ENCODE assay signal across 8 cellular contexts in the genomic region with DNA sequence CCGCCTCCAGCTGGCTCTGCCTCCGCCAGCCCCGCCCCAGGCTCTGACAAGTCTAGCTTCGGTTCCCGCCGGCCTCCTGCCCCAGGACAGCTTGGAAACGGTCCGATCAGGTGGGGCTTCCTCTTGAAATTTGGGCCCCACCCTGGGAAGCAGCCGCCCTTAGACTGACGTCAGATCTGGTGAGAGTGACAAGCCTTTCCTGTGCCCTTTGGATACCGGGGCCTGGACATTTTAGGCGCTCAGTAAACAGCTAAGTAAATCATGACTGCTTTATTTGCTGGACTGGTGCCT. TPM values are rescaled to one million over a fixed set of nuclear protein-coding genes. Genes with fewer than 3 reads are reported as not detected.
DNase-seq lines count a peak whose midpoint lies in the region; ATAC-seq, FAIRE-seq and TF ChIP-seq lines count a peak whose summit lies in the region.

No MANE protein-coding gene starts in this region.

- no peaks in the 10 kb centered on the region for H3K36me3 ChIP-seq in A673 (ENCODE audit: insufficient read depth, low read length, poor library complexity, severe bottlenecking)
- H3K36me3 ChIP-seq in IMR-90 (ENCODE audit: control insufficient read depth, insufficient read depth, low read length), result no peaks in the 10 kb centered on the region
- no peaks in the 10 kb centered on the region for H3K36me3 ChIP-seq in muscle layer of duodenum (ENCODE audit: control insufficient read depth in 1 of 2, insufficient read depth in 2 of 2, low read length in 2 of 2)

- 0 out of 2 replicates have a peak overlapping the region, but pooled peaks have one; percentile 7 for H2BK120ac ChIP-seq in IMR-90 (ENCODE audit: low read depth, low read length)

- WGBS in IMR-90 (ENCODE audit: extremely low coverage in 2 of 2, insufficient read length in 1 of 2), 2 experiments, result 0% methylated on average over 12 of the region's 12 CpGs; no CpG with 5 or more reads in 1 of the 2 experiments

- no peak for FAIRE-seq in GM12892 (lab: Jason Lieb, UNC)

- in situ Hi-C loops in IMR-90 (cut with MboI; ENCODE audit: low sequenced_read_pairs), result no loop called here

- H3K4me1 ChIP-seq in A673 (ENCODE audit: insufficient read depth, low read length, poor library complexity, severe bottlenecking) (peaks cover 5% of the 10 kb centered on the region), IMR-90 (ENCODE audit: control insufficient read depth, insufficient read depth, low read length) (peaks cover 13% of the 10 kb centered on the region), muscle layer of duodenum (ENCODE audit: control insufficient read depth in 1 of 2, insufficient read depth in 2 of 2, low read length in 2 of 2) (peaks cover 17 to 28% of the 10 kb centered on the region in 2 donors)

- peak overlapping the region; percentile 41 for H3K56ac ChIP-seq in IMR-90 (ENCODE audit: extremely low read depth, insufficient read depth, low read length)

- H3K27ac ChIP-seq in A673 (ENCODE audit: low read depth, low read length, poor library complexity, severe bottlenecking), result peak overlapping the region; percentile 70
- peak overlapping the region; percentile 63 for H3K27ac ChIP-seq in IMR-90 (ENCODE audit: insufficient read depth, low read length)
- H3K27ac ChIP-seq in caudate nucleus (ENCODE audit: low read depth, low read length), result peak overlapping the region; percentile 96
- H3K27ac ChIP-seq in muscle layer of duodenum (ENCODE audit: low read length), result peak overlapping the region; percentile 89

- H4K5ac ChIP-seq in IMR-90 (ENCODE audit: low read depth, low read length), result peak overlapping the region; percentile 16; the same call in 1 of the 2 replicates

- peaks cover 13 to 29% of the 10 kb centered on the region in 2 experiments; a peak in 3 of 4 replicates for H3K79me1 ChIP-seq in IMR-90 (ENCODE audit: low read depth in 1 of 2, low read length in 2 of 2)

- peak overlapping the region; percentile 15; the same call in 1 of the 2 replicates for H2BK20ac ChIP-seq in IMR-90 (ENCODE audit: low read depth, low read length)

- peak overlapping the region; percentile 33 for H3K18ac ChIP-seq in IMR-90 (ENCODE audit: low read depth, low read length)

- intact Hi-C loops in A673 (cut with micrococcal nuclease; ENCODE audit: unreplicated experiment) (no loop called here), IMR-90 (cut with micrococcal nuclease) (no loop called here)

- CTCF ChIA-PET in A673 (lab: Charles Lee), result interaction anchor here (0.9 kb wide), 1 partner anchor 18 kb away, joined by 14 read pairs; no protein-coding TSS in a partner anchor
- CTCF ChIA-PET in IMR-90 (lab: Yijun Ruan, JAX), result interaction anchor here (1.9 kb wide), 1 partner anchor 24 kb away, joined by 4 read pairs; no protein-coding TSS in a partner anchor

- ATAC-seq in IMR-90 (ENCODE audit: low read depth) (no peak), HG02678 (IDR thresholded peaks at IDR 0.05; ENCODE audit: unreplicated experiment) (no peak)

- TF ChIP-seq RAD21 in IMR-90 (IDR thresholded peaks at IDR 0.05; ENCODE audit: low read length), result no peak

- peak overlapping the region; percentile 30 for H4K91ac ChIP-seq in IMR-90 (ENCODE audit: insufficient read depth, low read depth, low read length)

- peak overlapping the region; percentile 68 for H3K4ac ChIP-seq in IMR-90 (ENCODE audit: low read depth, low read length)

- H4K8ac ChIP-seq in IMR-90 (ENCODE audit: low read depth in 2 of 2, low read length in 2 of 2), result peak overlapping the region; percentile 46 to 80; a peak in 3 of 4 replicates

- H4K20me1 ChIP-seq in IMR-90 (ENCODE audit: insufficient read depth, low read length), result no peaks in the 10 kb centered on the region

- peak overlapping the region; percentile 59 for H2AK5ac ChIP-seq in IMR-90 (ENCODE audit: low read depth, low read length)

- H3K9me3 ChIP-seq in A673 (ENCODE audit: low read depth, low read length, poor library complexity, severe bottlenecking) (no peaks in the 10 kb centered on the region), IMR-90 (ENCODE audit: control insufficient read depth, insufficient read depth, low read length) (no peaks in the 10 kb centered on the region), muscle layer of duodenum (ENCODE audit: control insufficient read depth in 1 of 2, low read length in 2 of 2) (no peaks in the 10 kb centered on the region)

- H2BK15ac ChIP-seq in IMR-90 (ENCODE audit: low read depth, low read length), result peak overlapping the region; percentile 18; the same call in 1 of the 3 replicates

- H2BK5ac ChIP-seq in IMR-90 (ENCODE audit: low read depth, low read length, poor library complexity, severe bottlenecking), result peak overlapping the region; percentile 61

- no peak for TF ChIP-seq CTCF in A673 (conservative IDR thresholded peaks at IDR 0.05; ENCODE audit: low read depth, low read length)
- TF ChIP-seq CTCF in IMR-90 (conservative IDR thresholded peaks at IDR 0.05; ENCODE audit: low read depth, low read length), result no peak

- H3K9ac ChIP-seq in IMR-90 (ENCODE audit: low read depth, low read length), result peak overlapping the region; percentile 71

- peak overlapping the region; percentile 68 for H3K4me3 ChIP-seq in A673 (ENCODE audit: low read depth, low read length, poor library complexity, severe bottlenecking)
- peak overlapping the region; percentile 59 for H3K4me3 ChIP-seq in IMR-90 (ENCODE audit: insufficient read depth, low read depth, low read length)
- peak overlapping the region; percentile 64 to 77 for H3K4me3 ChIP-seq in muscle layer of duodenum (ENCODE audit: low read depth in 1 of 2, low read length in 2 of 2)

- peak overlapping the region; percentile 95 for H2AFZ ChIP-seq in IMR-90 (replicated peaks; ENCODE audit: low read length, poor library complexity)

- TF ChIP-seq POLR2A in IMR-90 (IDR thresholded peaks at IDR 0.05; ENCODE audit: low read depth, low read length) (no peak), GM12892 (IDR thresholded peaks at IDR 0.05; ENCODE audit: low read depth, low read length) (no peak)

- POLR2A ChIA-PET in A673 (lab: Charles Lee; ENCODE audit: low non-redundant PET), result interaction anchor here (0.9 kb wide), 1 partner anchor 29 kb away, joined by 5 read pairs; no protein-coding TSS in a partner anchor
- POLR2A ChIA-PET in IMR-90 (lab: Charles Lee; ENCODE audit: unreplicated experiment), result interaction anchor here (0.7 kb wide), 1 partner anchor 16 kb away, joined by 15 read pairs; no protein-coding TSS in a partner anchor

- H2AK9ac ChIP-seq in IMR-90 (replicated peaks; ENCODE audit: low read depth, low read length, poor library complexity), result peak overlapping the region; percentile 90

- peak overlapping the region; percentile 92 for H3K4me2 ChIP-seq in IMR-90 (ENCODE audit: low read depth, low read length)

- BruUV-seq in A673 (replicated peaks; lab: Mats Ljungman, UMichigan) (no TSS peak), IMR-90 (replicated peaks; lab: Mats Ljungman, UMichigan) (no TSS peak)

- peak overlapping the region; percentile 7 for H3K14ac ChIP-seq in IMR-90 (replicated peaks; ENCODE audit: low read depth, low read length)

- DNase-seq in A673 (ENCODE audit: low spot score) (no peak), IMR-90 (no peak), caudate nucleus (lab: John Stamatoyannopoulos, UW) (no peak), NCI-H146 treated with DMSO at 0.1 percent for 48 hours (lab: John Stamatoyannopoulos, UW; ENCODE audit: unreplicated experiment) (no peak), NCI-H226 (no peak), GM12892 (ENCODE audit: insufficient read length) (no peak)

- dilution Hi-C loops in IMR-90 (cut with HindIII; ENCODE audit: low sequenced_read_pairs, unreplicated experiment), result no loop called here

- peaks cover 19% of the 10 kb centered on the region for H3K9me1 ChIP-seq in IMR-90 (ENCODE audit: insufficient read depth, low read length)

- H3K27me3 ChIP-seq in A673 (replicated peaks; ENCODE audit: insufficient read depth, low read depth, low read length, poor library complexity) (no peaks in the 10 kb centered on the region), IMR-90 (ENCODE audit: control insufficient read depth, insufficient read depth, low read length) (no peaks in the 10 kb centered on the region), muscle layer of duodenum (ENCODE audit: low read depth, low read length) (no peaks in the 10 kb centered on the region)

- H3K23ac ChIP-seq in IMR-90 (ENCODE audit: low read depth, low read length), result peak overlapping the region; percentile 73

TF ChIP-seq in IMR-90, 13 proteins besides CTCF, POLR2A, EP300 and RAD21:
- TF ChIP-seq NFE2L2 (IDR thresholded peaks at IDR 0.05; ENCODE audit: low read depth, low read length), result no peak
- no peak for TF ChIP-seq RCOR1 (IDR thresholded peaks at IDR 0.05; ENCODE audit: insufficient replicate concordance, low read length)
- no peak for TF ChIP-seq CHD1 (IDR thresholded peaks at IDR 0.05; ENCODE audit: low read depth, low read length)

RNA-seq across cellular contexts. Expression of gene HYAL3, which starts 0.4 kb away (rescaled TPM):
- total RNA-seq in A673 (2021), result 3.0 and 3.7 TPM in 2 replicates
- total RNA-seq in IMR-90 (2012; rRNA removed), result 2.2 and 2.7 TPM in 2 replicates
- 5.7 and 7.6 TPM in 2 replicates for polyA plus RNA-seq in IMR-90 (2012; rRNA removed)
- polyA plus RNA-seq in IMR-90 (2012; cell fraction: cytosol; rRNA removed), result 7.4 and 11.3 TPM in 2 replicates
- polyA plus RNA-seq in IMR-90 (2012; cell fraction: nucleus; rRNA removed; ENCODE audit: low replicate concordance), result 4.6 and 10.7 TPM in 2 replicates
- polyA plus RNA-seq in GM12892 (2012; ENCODE audit: missing spikeins), result 1.2 TPM

RNA-seq across cellular contexts. Expression of gene NAA80, which starts 0.4 kb away (rescaled TPM):
- total RNA-seq in A673 (2021), result 5.3 and 7.0 TPM in 2 replicates
- total RNA-seq in IMR-90 (2012; rRNA removed), result 3.1 and 5.0 TPM in 2 replicates
- 14.2 and 14.4 TPM in 2 replicates for polyA plus RNA-seq in IMR-90 (2012; rRNA removed)
- polyA plus RNA-seq in IMR-90 (2012; cell fraction: cytosol; rRNA removed), result 7.4 and 10.9 TPM in 2 replicates
- 19.3 and 45.2 TPM in 2 replicates for polyA plus RNA-seq in IMR-90 (2012; cell fraction: nucleus; rRNA removed; ENCODE audit: low replicate concordance)
- 9.8 TPM for polyA plus RNA-seq in GM12892 (2012; ENCODE audit: missing spikeins)

RNA-seq across cellular contexts. Expression of gene HYAL1, which starts 3.8 kb away (rescaled TPM):
- total RNA-seq in A673 (2021) (0.37 TPM in 1 of 2 replicates, not detected in the other), IMR-90 (2012; rRNA removed) (under 0.01 and 0.36 TPM in 2 replicates)
- 0.29 and 0.32 TPM in 2 replicates for polyA plus RNA-seq in IMR-90 (2012; rRNA removed)
- 0.21 and 0.32 TPM in 2 replicates for polyA plus RNA-seq in IMR-90 (2012; cell fraction: cytosol; rRNA removed)
- 1.4 and 2.3 TPM in 2 replicates for polyA plus RNA-seq in IMR-90 (2012; cell fraction: nucleus; rRNA removed; ENCODE audit: low replicate concordance)
- 0.49 TPM for polyA plus RNA-seq in GM12892 (2012; ENCODE audit: missing spikeins)

RNA-seq across cellular contexts. Expression of gene IFRD2, which starts 7.4 kb away (rescaled TPM):
- 62.2 and 77.4 TPM in 2 replicates for total RNA-seq in A673 (2021)
- 48.6 and 52.7 TPM in 2 replicates for total RNA-seq in IMR-90 (2012; rRNA removed)
- polyA plus RNA-seq in IMR-90 (2012; rRNA removed), result 79.1 and 85.2 TPM in 2 replicates
- 68.9 and 69.3 TPM in 2 replicates for polyA plus RNA-seq in IMR-90 (2012; cell fraction: cytosol; rRNA removed)
- 164 and 342 TPM in 2 replicates for polyA plus RNA-seq in IMR-90 (2012; cell fraction: nucleus; rRNA removed; ENCODE audit: low replicate concordance)
- polyA plus RNA-seq in GM12892 (2012; ENCODE audit: missing spikeins), result 40.2 TPM

RNA-seq across cellular contexts. Expression of gene LSMEM2, which starts 20.7 kb away (rescaled TPM):
- total RNA-seq in A673 (2021) (not detected in 2 replicates), IMR-90 (2012; rRNA removed) (under 0.01 TPM in 2 replicates)
- polyA plus RNA-seq in IMR-90 (2012; rRNA removed), result not detected in 2 replicates
- polyA plus RNA-seq in IMR-90 (2012; cell fraction: cytosol; rRNA removed), result not detected in 2 replicates
- polyA plus RNA-seq in IMR-90 (2012; cell fraction: nucleus; rRNA removed; ENCODE audit: low replicate concordance), result 0.37 and 0.52 TPM in 2 replicates
- 0.25 TPM for polyA plus RNA-seq in GM12892 (2012; ENCODE audit: missing spikeins)
